Comparison of ENCODE assay signal across 8 cellular contexts in genomic region chr16:30406911-30407793, GRCh38. TPM values are rescaled to one million over a fixed set of nuclear protein-coding genes. Genes with fewer than 3 reads are reported as not detected.
A peak's percentile ranks its signal among the peaks of the same experiment; 100 is the strongest.
DNase-seq lines count a peak whose midpoint lies in the region; ATAC-seq and TF ChIP-seq lines count a peak whose summit lies in the region.

ZNF771 (plus strand) TSS chr16:30407606; CDS start chr16:30408054, 448 bp downstream.

- peak within 1 kb of the TSS; percentile 91 for H3K27ac Mint-ChIP-seq in activated CD4-positive, alpha-beta memory T cell treated with anti-CD3 and anti-CD28 coated beads for 36 hours

- no peaks in the 10 kb centered on the region for H3K9me3 Mint-ChIP-seq in activated CD4-positive, alpha-beta memory T cell treated with anti-CD3 and anti-CD28 coated beads for 36 hours

- peaks cover 26% of the 10 kb centered on the region for H4K20me1 ChIP-seq in BLaER1

- peaks cover 23% of the 10 kb centered on the region for H3K36me3 ChIP-seq in BLaER1
- H3K36me3 ChIP-seq in duodenal mucosa (ENCODE audit: control insufficient read depth in 1 of 2, insufficient read depth in 2 of 2, low read length in 2 of 2): peaks cover 0 to 8% of the 10 kb centered on the region in 2 donors
- peaks cover 3% of the 10 kb centered on the region for H3K36me3 ChIP-seq in lower lobe of right lung

- DNase-seq in NCI-H69 (lab: John Stamatoyannopoulos, UW): peak; percentile 97
- peak; percentile 94 for DNase-seq in activated CD4-positive, alpha-beta memory T cell treated with anti-CD3 and anti-CD28 coated beads for 36 hours
- DNase-seq in lower lobe of right lung: peak; percentile 94
- DNase-seq in stimulated activated CD4-positive, alpha-beta T cell treated with anti-CD3 and anti-CD28 coated beads, TNF-alpha, amount 100 ng/mL, for 1 hour (ENCODE audit: low read depth in 3 of 3, low spot score in 1 of 3): peak; percentile 71 to 88 (median 73)

- H3K9ac ChIP-seq in BLaER1: peak within 1 kb of the TSS; percentile 93
- H3K9ac ChIP-seq in duodenal mucosa (ENCODE audit: low read depth in 1 of 2, low read length in 2 of 2): peak within 1 kb of the TSS; percentile 51 to 63

- peak within 1 kb of the TSS; percentile 94 for H3K27ac ChIP-seq in BLaER1
- peak within 1 kb of the TSS; percentile 71 for H3K27ac ChIP-seq in duodenal mucosa (ENCODE audit: low read depth, low read length)
- peak within 1 kb of the TSS; percentile 78 for H3K27ac ChIP-seq in lower lobe of right lung

- H3K27me3 ChIP-seq in BLaER1: no peaks in the 10 kb centered on the region
- H3K27me3 ChIP-seq in duodenal mucosa (ENCODE audit: control insufficient read depth in 1 of 2, insufficient read depth in 2 of 2, low read length in 2 of 2): no peaks in the 10 kb centered on the region
- no peaks in the 10 kb centered on the region for H3K27me3 ChIP-seq in lower lobe of right lung (ENCODE audit: low read depth)

- peak within 1 kb of the TSS; percentile 93 for H3K4me2 ChIP-seq in BLaER1

- CTCF ChIA-PET in activated CD4-positive, alpha-beta memory T cell treated with anti-CD3 and anti-CD28 coated beads for 36 hours (lab: Charles Lee): interaction anchor here (0.8 to 6.0 kb wide), 16 partner anchors 11 to 375 kb away, joined by 3 to 48 read pairs (median 4); partner anchors contain the start of genes DCTPP1, GDPD3, SEPHS2 and SEPTIN1

- peaks cover 24% of the 10 kb centered on the region for H3K4me1 Mint-ChIP-seq in activated CD4-positive, alpha-beta memory T cell treated with anti-CD3 and anti-CD28 coated beads for 36 hours (ENCODE audit: low read depth)

- ATAC-seq in GM19043 (IDR thresholded peaks at IDR 0.05; ENCODE audit: low read depth, unreplicated experiment) (peak; percentile 62), HG03354 (IDR thresholded peaks at IDR 0.05; ENCODE audit: poor library complexity, severe bottlenecking, unreplicated experiment) (peak; percentile 72), lower lobe of right lung (peak; percentile 97 to 98)

- no peaks in the 10 kb centered on the region for H3K27me3 Mint-ChIP-seq in activated CD4-positive, alpha-beta memory T cell treated with anti-CD3 and anti-CD28 coated beads for 36 hours

- intact Hi-C loops in activated CD4-positive, alpha-beta memory T cell treated with anti-CD3 and anti-CD28 coated beads for 36 hours (cut with micrococcal nuclease): loop anchor here (2.0 kb wide), 1 partner anchor 36 kb away; the partner anchor contains the start of gene TBC1D10B
- intact Hi-C loops in lower lobe of right lung (cut with DNase I): no loop called here

- H3K4me3 ChIP-seq in BLaER1 (peak within 1 kb of the TSS; percentile 84), duodenal mucosa (ENCODE audit: low read depth in 1 of 2, low read length in 2 of 2) (peak within 1 kb of the TSS; percentile 57 to 80), lower lobe of right lung (peak within 1 kb of the TSS; percentile 72)

- POLR2A ChIA-PET in activated CD4-positive, alpha-beta memory T cell treated with anti-CD3 and anti-CD28 coated beads for 36 hours (lab: Charles Lee): interaction anchor here (0.7 to 3.1 kb wide), 15 partner anchors 9 to 251 kb away, joined by 3 to 22 read pairs (median 3); partner anchors contain the start of genes DCTPP1, SEPTIN1, ZNF48 and ZNF688

- peaks cover 9% of the 10 kb centered on the region for H3K36me3 Mint-ChIP-seq in activated CD4-positive, alpha-beta memory T cell treated with anti-CD3 and anti-CD28 coated beads for 36 hours

- H3K9me3 ChIP-seq in BLaER1 (no peaks in the 10 kb centered on the region), duodenal mucosa (ENCODE audit: control insufficient read depth in 1 of 2, low read length in 2 of 2) (no peaks in the 10 kb centered on the region), lower lobe of right lung (no peaks in the 10 kb centered on the region)

- peak within 1 kb of the TSS; percentile 95 for H3K4me3 Mint-ChIP-seq in activated CD4-positive, alpha-beta memory T cell treated with anti-CD3 and anti-CD28 coated beads for 36 hours

- TF ChIP-seq CTCF in lower lobe of right lung (IDR thresholded peaks at IDR 0.05): no peak

- H3K4me1 ChIP-seq in BLaER1 (peaks cover 59% of the 10 kb centered on the region), duodenal mucosa (ENCODE audit: control insufficient read depth in 1 of 2, insufficient read depth in 2 of 2, low read length in 2 of 2) (peaks cover 9 to 17% of the 10 kb centered on the region in 2 donors), lower lobe of right lung (peaks cover 27% of the 10 kb centered on the region)

RNA-seq across cellular contexts. Expression of gene ZNF771, which starts in this region (rescaled TPM):
- total RNA-seq in activated CD4-positive, alpha-beta memory T cell treated with anti-CD3 and anti-CD28 coated beads for 36 hours: 1 to 10 TPM; 5.4 to 5.7 TPM
- total RNA-seq in lower lobe of right lung: 3.8 TPM

Comparison
In these comparisons a context has a peak if more than half of its experiments do, and no peak if none do; other contexts are left out.
1. Peak in every context shown above with its lines: DNase-seq, ATAC-seq, H3K4me3 ChIP-seq and H3K27ac ChIP-seq.